In genomic region chr2:225254363-225254762, GRCh38 we compare ENCODE assay signal across 37 cellular contexts.
"Had no signal": no experiment of that assay in that cellular context is flagged by ENCODE, and none has a peak within 500 bp of the region (broad histone marks: within the 10 kb centered on the region; RNA-seq: fewer than 3 reads in every experiment).

No MANE protein-coding gene starts in this region.

- H3K4me1 ChIP-seq: Peyer's patch, SJSA1 had no signal

- H3K27me3 ChIP-seq: MG63, Peyer's patch, SJSA1 had no signal

- H3K9me3 ChIP-seq: Peyer's patch, SJSA1 had no signal

- H3K4me3 ChIP-seq: MG63, Peyer's patch, SJSA1 had no signal

- H3K36me3 ChIP-seq: MG63, Peyer's patch, SJSA1 had no signal

- H3K27ac ChIP-seq: Peyer's patch, SJSA1, VCaP had no signal

- DNase-seq: activated B cell treated with CpG ODN at 0.5 μM for 24 hours; activated CD4-positive, alpha-beta memory T cell treated with anti-CD3 and anti-CD28 coated beads, Interleukin-2, amount 10 ng/mL, durations not matched to agents 7 days and 5 days; activated CD4-positive, alpha-beta T cell treated with anti-CD3 and anti-CD28 coated beads for 4 hours; activated CD4-positive, alpha-beta T cell treated with anti-CD3 and anti-CD28 coated beads, Interleukin-2, amount 50 U/mL, for 1 hour; activated CD4-positive, CD25-positive, alpha-beta regulatory T cell treated with anti-CD3 and anti-CD28 coated beads, Interleukin-2, amount 50 U/mL, for 72 hours; activated CD8-positive, alpha-beta memory T cell treated with anti-CD3 and anti-CD28 coated beads for 24 hours; activated CD8-positive, alpha-beta memory T cell treated with anti-CD3 and anti-CD28 coated beads, Interleukin-2, amount 10 ng/mL, durations not matched to agents 7 days and 5 days; activated CD8-positive, alpha-beta memory T cell treated with anti-CD3 and anti-CD28 coated beads, Interleukin-2, amount 50 U/mL, for 48 hours; activated effector memory CD4-positive, alpha-beta T cell treated with Interleukin-2 at 50 U/mL for 16 hours; activated naive CD4-positive, alpha-beta T cell treated with anti-CD3 and anti-CD28 coated beads, Interleukin-2, amount 10 ng/mL, durations not matched to agents 7 days and 5 days; activated naive CD8-positive, alpha-beta T cell treated with anti-CD3 and anti-CD28 coated beads, Interleukin-2, amount 50 U/mL, for 24 hours; activated T-cell treated with anti-CD3 and anti-CD28 coated beads, Interleukin-2, amount 50 U/mL, for 48 hours; anterior cingulate cortex; caudate nucleus; cerebellar nuclear complex; Kasumi-1; MG63; NCI-H1048; NCI-H146; NCI-H187; NCI-H2081; NCI-H2171 treated with DMSO at 0.1 percent for 48 hours; NCI-H2227 treated with DMSO at 0.1 percent for 48 hours; NCI-H446; NCI-H510A treated with DMSO at 0.1 percent for 48 hours; NCI-H526 treated with DMSO at 0.1 percent for 48 hours; NCI-H774; Peyer's patch; RPMI8226; SHP77 treated with DMSO at 0.1 percent for 48 hours; T-cell; T-helper 17 cell; T-helper 9 cell had no signal

- ATAC-seq: activated CD8-positive, alpha-beta memory T cell treated with anti-CD3 and anti-CD28 coated beads, Interleukin-2, amount 10 ng/mL, durations not matched to agents 7 days and 5 days; activated naive CD8-positive, alpha-beta T cell treated with anti-CD3 and anti-CD28 coated beads, Interleukin-2, amount 50 U/mL, for 24 hours; SK-N-SH treated with all-trans-retinoic acid at 6 μM for 48 hours; T-cell; T-helper 17 cell had no signal

- FAIRE-seq: bronchial epithelial cell had no signal
